18 cellular contexts compared by ENCODE assay signal in genomic region chr19:5563941-5564612, GRCh38. TPM values are rescaled to one million over a fixed set of nuclear protein-coding genes. Genes with fewer than 3 reads are reported as not detected.
DNase-seq lines count a peak whose midpoint lies in the region; ATAC-seq and TF ChIP-seq lines count a peak whose summit lies in the region.
"Had no signal": no experiment of that assay in that cellular context is flagged by ENCODE, and none has a peak within 500 bp of the region (broad histone marks: within the 10 kb centered on the region; RNA-seq: fewer than 3 reads in every experiment).

No MANE protein-coding gene starts in this region.

- no peaks in the 10 kb centered on the region for H3K79me2 ChIP-seq in GM23248 (ENCODE audit: insufficient read depth)

- H3K27me3 ChIP-seq in BE2C (peaks cover 25% of the 10 kb centered on the region), GM23248 (replicated peaks; ENCODE audit: insufficient read depth) (peaks cover 20% of the 10 kb centered on the region), kidney epithelial cell (ENCODE audit: control insufficient read depth, insufficient read depth, low read length) (peaks cover 47% of the 10 kb centered on the region)
- H3K27me3 ChIP-seq: SJCRH30 had no signal

- peak; percentile 43 for DNase-seq in BE2C
- DNase-seq in GM23248, result peak; percentile 73
- DNase-seq in T1000 (lab: John Stamatoyannopoulos, UW), result peak; percentile 52
- peak; percentile 10 for DNase-seq in kidney epithelial cell (ENCODE audit: low read depth)
- DNase-seq in GM20000 (ENCODE audit: low spot score), result no peak
- DNase-seq in activated CD4-positive, alpha-beta T cell treated with anti-CD3 and anti-CD28 coated beads, Interleukin-2, amount 50 U/mL, for 4 hours, result no peak
- DNase-seq: activated B cell treated with CpG ODN at 0.5 μM for 24 hours; activated T-cell treated with anti-CD3 and anti-CD28 coated beads, Interleukin-2, amount 50 U/mL, for 1 hour; CD8-positive, alpha-beta T cell; effector CD8-positive, alpha-beta T cell; head of caudate nucleus; KG1; stimulated activated CD4-positive, alpha-beta T cell treated with anti-CD3 and anti-CD28 coated beads, Interleukin-2, amount 100 ng/mL, for 48 hours had no signal

- H3K9me3 ChIP-seq in BE2C, result no peaks in the 10 kb centered on the region
- H3K9me3 ChIP-seq in GM23248 (ENCODE audit: low read depth), result no peaks in the 10 kb centered on the region
- H3K9me3 ChIP-seq: SJCRH30 had no signal

- TF ChIP-seq CTCF in BE2C (IDR thresholded peaks at IDR 0.05; ENCODE audit: low read depth, low read length) (no peak), kidney epithelial cell (IDR thresholded peaks at IDR 0.05; ENCODE audit: insufficient read depth, low read length, poor library complexity, severe bottlenecking) (no peak), GM20000 (IDR thresholded peaks at IDR 0.05; ENCODE audit: extremely low read depth, missing control alignments) (no peak)

- H3K4me2 ChIP-seq in GM23248 (ENCODE audit: unreplicated experiment), result no peak overlapping the region

- H3K36me3 ChIP-seq in BE2C (no peaks in the 10 kb centered on the region), GM23248 (ENCODE audit: low read depth) (no peaks in the 10 kb centered on the region), kidney epithelial cell (ENCODE audit: control insufficient read depth, insufficient read depth, low read length) (no peaks in the 10 kb centered on the region)
- H3K36me3 ChIP-seq: ascending aorta, SJCRH30 had no signal

- no peak overlapping the region for H2AFZ ChIP-seq in GM23248

- in situ Hi-C loops in GM23248 (cut with MboI), result no loop called here

- no peaks in the 10 kb centered on the region for H3K4me1 ChIP-seq in BE2C
- no peaks in the 10 kb centered on the region for H3K4me1 ChIP-seq in GM23248 (ENCODE audit: insufficient read depth)
- H3K4me1 ChIP-seq: ascending aorta, SJCRH30 had no signal

- WGBS in GM23248 (ENCODE audit: low coverage in 1 of 2, low lambda C conversion rate in 2 of 2, missing lambda C conversion rate in 2 of 2), 2 experiments, result 28 to 34% methylated on average over 14 of the region's 14 CpGs

- no peaks in the 10 kb centered on the region for H3K9me2 ChIP-seq in GM23248 (ENCODE audit: insufficient read depth)

- H3K4me3 ChIP-seq in BE2C (ENCODE audit: low read depth, low read length) (no peak overlapping the region), GM23248 (no peak overlapping the region), kidney epithelial cell (ENCODE audit: low read depth, low read length) (no peak overlapping the region)
- H3K4me3 ChIP-seq: ascending aorta, lung, SJCRH30 had no signal

- ATAC-seq in HG03135 (IDR thresholded peaks at IDR 0.05; ENCODE audit: unreplicated experiment) (no peak), HG03565 (IDR thresholded peaks at IDR 0.05; ENCODE audit: unreplicated experiment) (no peak)
- ATAC-seq: CD8-positive, alpha-beta T cell had no signal

- H3F3A ChIP-seq in GM23248 (ENCODE audit: insufficient read depth), result no peaks in the 10 kb centered on the region

- no peaks in the 10 kb centered on the region for H4K20me1 ChIP-seq in GM23248 (ENCODE audit: insufficient read depth)

- no peak overlapping the region for H3K27ac ChIP-seq in GM23248
- H3K27ac ChIP-seq: ascending aorta, SJCRH30 had no signal

- no peak overlapping the region for H3K9ac ChIP-seq in GM23248

RNA-seq across cellular contexts. Expression of gene TINCR, which starts 3.7 kb away (rescaled TPM):
- 0.54 TPM for polyA plus RNA-seq in BE2C (2012; ENCODE audit: insufficient read depth, insufficient read length, low read depth)
- total RNA-seq in GM23248 (2014; rRNA removed; shearing (Covaris generic)), result 1.6 TPM in 1 of 2 replicates, not detected in the other
- 0.19 TPM in 1 of 2 replicates, not detected in the other for polyA plus RNA-seq in GM23248 (2016; fragmentation: Nextera tagmentation; extraction: Ambion mirVana)
- 1.0 and 1.4 TPM in 2 replicates for total RNA-seq in kidney epithelial cell
- total RNA-seq: ascending aorta, SJCRH30 had no signal

RNA-seq across cellular contexts. Expression of gene SAFB2, which starts 58.5 kb away (rescaled TPM):
- polyA plus RNA-seq in BE2C (2012; ENCODE audit: insufficient read depth, insufficient read length, low read depth), result 327 TPM
- total RNA-seq in GM23248 (2014; rRNA removed; shearing (Covaris generic)), result 17.6 and 24.2 TPM in 2 replicates
- polyA plus RNA-seq in GM23248 (2016; fragmentation: Nextera tagmentation; extraction: Ambion mirVana), result 32.4 and 37.2 TPM in 2 replicates
- 23.8 and 29.0 TPM in 2 replicates for total RNA-seq in kidney epithelial cell

RNA-seq across cellular contexts. Expression of gene SAFB, which starts 58.8 kb away (rescaled TPM):
- polyA plus RNA-seq in BE2C (2012; ENCODE audit: insufficient read depth, insufficient read length, low read depth), result 213 TPM
- total RNA-seq in GM23248 (2014; rRNA removed; shearing (Covaris generic)), result 28.6 and 36.5 TPM in 2 replicates
- polyA plus RNA-seq in GM23248 (2016; fragmentation: Nextera tagmentation; extraction: Ambion mirVana), result 49.1 and 49.4 TPM in 2 replicates
- 40.3 and 45.7 TPM in 2 replicates for total RNA-seq in kidney epithelial cell

Comparison
In these comparisons a context has a peak if more than half of its experiments do, and no peak if none do; other contexts are left out.
1. DNase-seq: peak in BE2C (single experiment), GM23248 (single experiment), T1000 (single experiment) and kidney epithelial cell (single experiment); none in GM20000 (single experiment) and activated CD4-positive, alpha-beta T cell treated with anti-CD3 and anti-CD28 coated beads, Interleukin-2, amount 50 U/mL, for 4 hours (0 of 2).